ENCODE assay signal across 9 cellular contexts in the genomic region with DNA sequence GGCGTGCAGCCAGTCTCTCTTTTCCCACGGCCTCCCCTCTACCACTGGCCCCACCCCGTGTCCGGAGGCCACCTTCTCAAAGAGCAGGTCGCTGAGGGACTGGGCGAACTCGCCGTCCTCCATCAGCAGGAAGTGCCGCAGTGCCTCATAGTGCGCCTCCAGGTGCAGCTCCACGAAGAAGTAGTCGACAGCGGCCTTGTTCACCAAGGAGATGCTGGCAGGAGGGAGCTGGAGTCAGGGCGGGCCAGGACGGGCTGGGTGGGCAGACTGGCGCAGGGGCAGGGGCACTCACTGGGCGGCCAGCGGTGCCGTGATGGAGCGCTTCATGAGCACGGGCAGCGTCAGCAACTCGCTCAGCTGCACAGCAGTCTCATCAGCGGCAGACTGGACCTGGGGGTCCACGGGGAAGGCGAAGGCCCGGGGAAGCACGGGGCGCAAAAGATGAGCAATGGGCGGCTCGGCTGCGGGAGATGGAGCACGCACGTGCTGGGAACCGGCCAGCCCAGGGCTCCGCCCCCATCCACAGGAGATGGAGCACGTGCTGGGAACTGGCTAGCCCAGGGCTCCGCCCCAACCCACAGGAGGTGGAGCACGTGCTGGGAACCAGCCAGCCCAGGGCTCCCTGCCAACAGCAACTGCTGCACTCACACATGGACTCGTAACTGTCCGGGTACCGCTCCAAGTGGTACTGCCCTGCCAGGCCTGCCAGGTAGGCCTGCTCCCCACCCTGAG. TPM values are rescaled to one million over a fixed set of nuclear protein-coding genes. Genes with fewer than 3 reads are reported as not detected.
DNase-seq lines count a peak whose midpoint lies in the region; ATAC-seq and TF ChIP-seq lines count a peak whose summit lies in the region.
"Had no signal": no experiment of that assay in that cellular context is flagged by ENCODE, and none has a peak within 500 bp of the region (broad histone marks: within the 10 kb centered on the region; RNA-seq: fewer than 3 reads in every experiment).

No MANE protein-coding gene starts in this region.

- no peak overlapping the region for H3K27ac Mint-ChIP-seq in T-helper 2 cell treated with Interferon-gamma antibody and Interleukin-4, amounts not matched to agents 5 μg/mL and 100 μg/mL, for 36 hours

- H3K4me3 Mint-ChIP-seq in T-helper 2 cell treated with Interferon-gamma antibody and Interleukin-4, amounts not matched to agents 5 μg/mL and 100 μg/mL, for 36 hours, result no peak overlapping the region

- DNase-seq in DMS79 treated with DMSO at 0.1 percent for 48 hours (lab: John Stamatoyannopoulos, UW) (peak; percentile 11), DMS79 (lab: John Stamatoyannopoulos, UW) (no peak), RPMI7951 (ENCODE audit: low read depth) (peak; percentile 45), fibroblast of the conjunctiva (ENCODE audit: low read depth) (peak; percentile 82), retinal pigment epithelial cell (ENCODE audit: low read depth) (peak; percentile 51)
- DNase-seq in T-helper 2 cell treated with Interferon-gamma antibody and Interleukin-4, amounts not matched to agents 5 μg/mL and 100 μg/mL, for 36 hours (ENCODE audit: low spot score), result no peak

- ATAC-seq in GM18909 (IDR thresholded peaks at IDR 0.05; ENCODE audit: poor library complexity, unreplicated experiment) (no peak), HG03439 (IDR thresholded peaks at IDR 0.05; ENCODE audit: unreplicated experiment) (no peak)

- H3K4me1 Mint-ChIP-seq in T-helper 2 cell treated with Interferon-gamma antibody and Interleukin-4, amounts not matched to agents 5 μg/mL and 100 μg/mL, for 36 hours (ENCODE audit: low read depth), result no peaks in the 10 kb centered on the region

- no peaks in the 10 kb centered on the region for H3K27me3 Mint-ChIP-seq in T-helper 2 cell treated with Interferon-gamma antibody and Interleukin-4, amounts not matched to agents 5 μg/mL and 100 μg/mL, for 36 hours (ENCODE audit: low read depth)

- H3K36me3 Mint-ChIP-seq in T-helper 2 cell treated with Interferon-gamma antibody and Interleukin-4, amounts not matched to agents 5 μg/mL and 100 μg/mL, for 36 hours (ENCODE audit: low read depth), result peaks cover 22% of the 10 kb centered on the region

- no peaks in the 10 kb centered on the region for H3K9me3 Mint-ChIP-seq in T-helper 2 cell treated with Interferon-gamma antibody and Interleukin-4, amounts not matched to agents 5 μg/mL and 100 μg/mL, for 36 hours

- no peak overlapping the region for H3K4me3 ChIP-seq in retinal pigment epithelial cell (ENCODE audit: low read length)
- H3K4me3 ChIP-seq: A549 had no signal

- no peak for TF ChIP-seq CTCF in retinal pigment epithelial cell (conservative IDR thresholded peaks at IDR 0.05; ENCODE audit: low read depth, low read length)

RNA-seq across cellular contexts. Expression of gene SELENOO, which starts 18.4 kb away (rescaled TPM):
- 9.4 and 13.7 TPM in 2 replicates for total RNA-seq in RPMI7951 (2014; rRNA removed; shearing (Covaris generic))

RNA-seq across cellular contexts. Expression of gene TUBGCP6, which starts 25.7 kb away (rescaled TPM):
- total RNA-seq in RPMI7951 (2014; rRNA removed; shearing (Covaris generic)), result 6.7 and 7.1 TPM in 2 replicates

RNA-seq across cellular contexts. Expression of gene HDAC10, which starts 31.9 kb away (rescaled TPM):
- total RNA-seq in RPMI7951 (2014; rRNA removed; shearing (Covaris generic)), result 4.2 and 5.0 TPM in 2 replicates

RNA-seq across cellular contexts. Expression of gene TRABD, which starts 33.4 kb away (rescaled TPM):
- total RNA-seq in RPMI7951 (2014; rRNA removed; shearing (Covaris generic)), result 11.2 and 11.6 TPM in 2 replicates

RNA-seq across cellular contexts. Expression of gene MAPK12, which starts 42.3 kb away (rescaled TPM):
- 6.7 and 13.2 TPM in 2 replicates for total RNA-seq in RPMI7951 (2014; rRNA removed; shearing (Covaris generic))

Comparison
In these comparisons a context has a peak if more than half of its experiments do, and no peak if none do; other contexts are left out.
1. DNase-seq: peak in DMS79 treated with DMSO at 0.1 percent for 48 hours (single experiment), RPMI7951 (single experiment), fibroblast of the conjunctiva (single experiment) and retinal pigment epithelial cell (single experiment); none in DMS79 (single experiment) and T-helper 2 cell treated with Interferon-gamma antibody and Interleukin-4, amounts not matched to agents 5 μg/mL and 100 μg/mL, for 36 hours (single experiment).